1 cellular context compared by ENCODE assay signal in genomic region chr3:151911462-151911861, GRCh38.
TF ChIP-seq lines count a peak whose summit lies in the region.

No MANE protein-coding gene starts in this region.

TF ChIP-seq in IMR-90, 13 proteins besides CTCF, POLR2A, EP300 and RAD21 (continued from another document):
- TF ChIP-seq USF2 (IDR thresholded peaks at IDR 0.05; ENCODE audit: low read depth, low read length): no peak
TF ChIP-seq in IMR-90: peak in this region for 0.
